8 cellular contexts compared by ENCODE assay signal in genomic region chr13:109384491-109385064, GRCh38.
DNase-seq lines count a peak whose midpoint lies in the region; TF ChIP-seq lines count a peak whose summit lies in the region.
"Not testable (repeated sequence)": the region's sequence is repeated elsewhere in the genome, so short reads cannot be mapped to it uniquely, and the experiment has no call there.

No MANE protein-coding gene starts in this region.

- H3K27me3 ChIP-seq in trophoblast cell (ENCODE audit: insufficient read depth, low read length) = not testable (repeated sequence)

- H2AFZ ChIP-seq in trophoblast cell (ENCODE audit: insufficient read depth, low read length, poor library complexity) = not testable (repeated sequence)

- not testable (repeated sequence) for H2AK5ac ChIP-seq in trophoblast cell (ENCODE audit: low read length)

- not testable (repeated sequence) for H4K91ac ChIP-seq in trophoblast cell (ENCODE audit: low read depth, low read length)

- H2BK120ac ChIP-seq in trophoblast cell (ENCODE audit: insufficient read depth, low read length, poor library complexity) = peak overlapping the region; percentile 2

- H3K36me3 ChIP-seq in trophoblast cell (ENCODE audit: control insufficient read depth in 1 of 2, insufficient read depth in 2 of 2, low read length in 2 of 2) = not testable (repeated sequence)

- H3K18ac ChIP-seq in trophoblast cell (ENCODE audit: low read length) = not testable (repeated sequence)

- not testable (repeated sequence) for H4K12ac ChIP-seq in trophoblast cell (ENCODE audit: low read depth, low read length)

- not testable (repeated sequence) for TF ChIP-seq CTCF in foreskin fibroblast (IDR thresholded peaks at IDR 0.05; ENCODE audit: low read depth, low read length)

- H3K79me2 ChIP-seq in trophoblast cell (ENCODE audit: control insufficient read depth, insufficient read depth, low read length, poor library complexity) = not testable (repeated sequence)

- not testable (repeated sequence) for H3K14ac ChIP-seq in trophoblast cell (ENCODE audit: low read length)

- not testable (repeated sequence) for H3K9ac ChIP-seq in trophoblast cell (ENCODE audit: low read length)

- H2BK5ac ChIP-seq in trophoblast cell (ENCODE audit: low read depth, low read length, poor library complexity) = not testable (repeated sequence)

- peak; percentile 44 for DNase-seq in AG08395 (ENCODE audit: low spot score)
- peak; percentile 49 for DNase-seq in GM03348 (ENCODE audit: low spot score)
- peak; percentile 85 for DNase-seq in LHCN-M2 (ENCODE audit: low read depth)
- peak; percentile 51 for DNase-seq in RPMI7951 (ENCODE audit: low read depth)
- DNase-seq in amniotic stem cell (lab: John Stamatoyannopoulos, UW) = peak; percentile 13
- DNase-seq in dedifferentiated amniotic fluid mesenchymal stem cell (ENCODE audit: extremely low spot score) = peak; percentile 70
- DNase-seq in foreskin fibroblast = peak; percentile 86 to 88
- DNase-seq in trophoblast cell = peak in 1 of 2 donors; percentile 42

- not testable (repeated sequence) for H3K79me1 ChIP-seq in trophoblast cell (ENCODE audit: low read length)

- H4K8ac ChIP-seq in trophoblast cell (ENCODE audit: low read depth, low read length) = not testable (repeated sequence)

- not testable (repeated sequence) for H3K9me3 ChIP-seq in trophoblast cell (ENCODE audit: insufficient read depth, low read depth, low read length)

- H2BK12ac ChIP-seq in trophoblast cell (ENCODE audit: low read length) = not testable (repeated sequence)

- H3K27ac ChIP-seq in trophoblast cell (ENCODE audit: low read depth, low read length) = not testable (repeated sequence)

- not testable (repeated sequence) for H3K4me3 ChIP-seq in foreskin fibroblast (ENCODE audit: low read depth in 1 of 2, low read length in 2 of 2); trophoblast cell (ENCODE audit: low read depth, low read length)

- no CpG with 5 or more reads among the region's 6 CpGs for WGBS in trophoblast cell (ENCODE audit: extremely low coverage, insufficient coverage, insufficient read length)

- not testable (repeated sequence) for H3K4ac ChIP-seq in trophoblast cell (ENCODE audit: low read depth, low read length)

- H3K4me2 ChIP-seq in trophoblast cell (ENCODE audit: low read length) = not testable (repeated sequence)

- not testable (repeated sequence) for H3K23ac ChIP-seq in trophoblast cell (ENCODE audit: low read length)

- not testable (repeated sequence) for H3K4me1 ChIP-seq in trophoblast cell (ENCODE audit: control insufficient read depth in 1 of 2, insufficient read depth in 2 of 2, low read length in 2 of 2)
